In the genomic region with DNA sequence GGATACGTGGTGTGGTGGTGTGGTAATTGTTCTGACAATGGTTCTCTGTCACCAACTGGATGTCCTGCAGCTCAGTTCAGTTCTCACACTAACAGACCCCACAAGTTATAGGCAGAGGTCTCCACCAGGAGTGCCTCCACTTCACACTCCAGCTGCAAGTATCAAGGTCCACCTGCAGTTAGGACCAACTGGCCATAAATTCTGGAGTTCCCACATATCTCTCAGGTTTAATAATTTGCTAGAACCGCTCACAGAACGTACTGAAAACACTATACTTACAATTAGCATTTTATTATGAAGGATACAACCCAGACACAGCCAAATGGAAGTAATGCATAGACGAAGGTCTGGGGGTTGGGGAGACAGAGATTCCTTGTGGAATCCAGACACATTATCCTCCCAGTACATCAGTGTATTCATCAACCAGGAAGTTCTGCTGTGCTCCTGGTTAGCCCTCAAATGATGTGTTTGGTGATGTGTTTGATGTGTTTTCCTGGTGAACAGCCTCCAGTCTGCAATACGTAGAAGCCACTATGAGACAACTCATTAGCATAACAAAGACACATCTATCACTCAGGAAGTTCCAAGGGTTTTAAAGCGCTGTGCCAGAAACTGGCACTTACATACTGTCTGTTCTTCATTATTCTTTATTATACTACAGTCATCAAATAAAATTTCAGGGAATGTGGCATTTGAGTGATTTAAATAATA, we compare ENCODE assay signal across 16 cellular contexts. TPM values are rescaled to one million over a fixed set of nuclear protein-coding genes. Genes with fewer than 3 reads are reported as not detected.
DNase-seq lines count a peak whose midpoint lies in the region; ATAC-seq and TF ChIP-seq lines count a peak whose summit lies in the region.
"Had no signal": no experiment of that assay in that cellular context is flagged by ENCODE, and none has a peak within 500 bp of the region (broad histone marks: within the 10 kb centered on the region; RNA-seq: fewer than 3 reads in every experiment).

No MANE protein-coding gene starts in this region.

- no peaks in the 10 kb centered on the region for H3K79me2 ChIP-seq in GM23338 (replicated peaks; ENCODE audit: insufficient read depth)
- H3K79me2 ChIP-seq in SK-N-SH (ENCODE audit: insufficient read depth), result no peaks in the 10 kb centered on the region
- H3K79me2 ChIP-seq in PC-9 (ENCODE audit: low read depth), result no peaks in the 10 kb centered on the region

- BruUV-seq in PC-9 (replicated peaks; lab: Mats Ljungman, UMichigan), result no TSS peak

- no peak for TF ChIP-seq RAD21 in SK-N-SH (IDR thresholded peaks at IDR 0.05; ENCODE audit: low read length)

- peaks cover 8% of the 10 kb centered on the region for H3K4me1 ChIP-seq in CD4-positive, CD25-positive, alpha-beta regulatory T cell (ENCODE audit: control insufficient read depth, insufficient read depth, low read length, poor library complexity, severe bottlenecking)
- H3K4me1 ChIP-seq in GM23338 (ENCODE audit: insufficient read depth) (peaks cover 48% of the 10 kb centered on the region), SK-N-SH (ENCODE audit: control insufficient read depth in 1 of 2, insufficient read depth in 2 of 2, low read depth in 1 of 2, low read length in 1 of 2) (peaks cover 2 to 22% of the 10 kb centered on the region in 2 experiments; a peak in 3 of 4 replicates), PC-9 (replicated peaks; ENCODE audit: insufficient read depth) (no peaks in the 10 kb centered on the region)
- H3K4me1 ChIP-seq: prostate gland had no signal

- H2AFZ ChIP-seq in GM23338 (no peak overlapping the region), SK-N-SH (ENCODE audit: low read depth) (peak overlapping the region; percentile 54; the same call in 1 of the 2 replicates), PC-9 (no peak overlapping the region)

- no peaks in the 10 kb centered on the region for H3F3A ChIP-seq in GM23338 (replicated peaks; ENCODE audit: low read depth)
- peaks cover 17% of the 10 kb centered on the region for H3F3A ChIP-seq in SK-N-SH (replicated peaks; ENCODE audit: insufficient read depth)
- H3F3A ChIP-seq in PC-9 (ENCODE audit: insufficient read depth, low read depth), result no peaks in the 10 kb centered on the region

- peaks cover 19% of the 10 kb centered on the region for H3K36me3 Mint-ChIP-seq in CD4-positive, CD25-positive, alpha-beta regulatory T cell
- peaks cover 2% of the 10 kb centered on the region; the same call in 1 of the 3 replicates for H3K36me3 Mint-ChIP-seq in GM23338 (ENCODE audit: low read depth)

- no peak for TF ChIP-seq EP300 in SK-N-SH (IDR thresholded peaks at IDR 0.05; ENCODE audit: borderline replicate concordance in 1 of 2, low read depth in 1 of 2, low read length in 1 of 2)

- CTCF ChIA-PET in SK-N-SH (lab: Yijun Ruan, JAX), result no interaction called here
- CTCF ChIA-PET in PC-9 (lab: Charles Lee), result no interaction called here

- peak overlapping the region; percentile 17; the same call in 1 of the 2 replicates for H3K4me2 ChIP-seq in GM23338
- H3K4me2 ChIP-seq in SK-N-SH, result 0 out of 2 replicates have a peak overlapping the region, but pooled peaks have one; percentile 1
- no peak overlapping the region for H3K4me2 ChIP-seq in PC-9

- peaks cover 15 to 29% (median 16%) of the 10 kb centered on the region in 4 donors for H3K4me1 Mint-ChIP-seq in CD4-positive, CD25-positive, alpha-beta regulatory T cell
- H3K4me1 Mint-ChIP-seq in GM23338, result peaks cover 40% of the 10 kb centered on the region

- 61% methylated on average over 6 of the region's 6 CpGs for WGBS in SK-N-SH (ENCODE audit: low lambda C conversion rate)

- H3K36me3 ChIP-seq in CD4-positive, CD25-positive, alpha-beta regulatory T cell (ENCODE audit: control insufficient read depth, insufficient read depth, low read length), result no peaks in the 10 kb centered on the region
- H3K36me3 ChIP-seq in GM23338 (ENCODE audit: insufficient read depth) (no peaks in the 10 kb centered on the region), SK-N-SH (replicated peaks in 1 of 2; ENCODE audit: control insufficient read depth in 1 of 2, insufficient read depth in 2 of 2, low read length in 1 of 2) (no peaks in the 10 kb centered on the region), PC-9 (ENCODE audit: low read depth) (no peaks in the 10 kb centered on the region)
- H3K36me3 ChIP-seq: gastroesophageal sphincter, prostate gland, thoracic aorta had no signal

- no peaks in the 10 kb centered on the region for H3K9me3 ChIP-seq in CD4-positive, CD25-positive, alpha-beta regulatory T cell (ENCODE audit: control insufficient read depth in 2 of 2, low read length in 2 of 2)
- H3K9me3 ChIP-seq in SK-N-SH, result peaks cover 9% of the 10 kb centered on the region; the same call in 1 of the 2 replicates
- 0 out of 2 replicates have a peak, but pooled peaks cover under 1% of the 10 kb centered on the region for H3K9me3 ChIP-seq in PC-9 (ENCODE audit: insufficient read depth, low read depth)
- H3K9me3 ChIP-seq: prostate gland, thoracic aorta had no signal

- H3K27me3 ChIP-seq in CD4-positive, CD25-positive, alpha-beta regulatory T cell (ENCODE audit: control insufficient read depth, insufficient read depth, low read length), result no peaks in the 10 kb centered on the region
- H3K27me3 ChIP-seq in GM23338 (ENCODE audit: insufficient read depth) (no peaks in the 10 kb centered on the region), SK-N-SH (ENCODE audit: insufficient read depth) (no peaks in the 10 kb centered on the region), PC-9 (ENCODE audit: insufficient read depth, low read depth) (no peaks in the 10 kb centered on the region)
- H3K27me3 ChIP-seq: gastroesophageal sphincter had no signal

- H3K27me3 Mint-ChIP-seq in CD4-positive, CD25-positive, alpha-beta regulatory T cell, result no peaks in the 10 kb centered on the region
- peaks cover 2% of the 10 kb centered on the region for H3K27me3 Mint-ChIP-seq in GM23338 (ENCODE audit: insufficient read depth, low read depth, poor library complexity)

- peak in 1 of 3 donors; percentile 34 for DNase-seq in CD4-positive, CD25-positive, alpha-beta regulatory T cell
- DNase-seq in GM23338 (ENCODE audit: low spot score) (peak; percentile 42), SK-N-SH (no peak), foreskin fibroblast (peak; percentile 73 to 79), LoVo (ENCODE audit: low spot score) (no peak), ureter (ENCODE audit: low spot score) (no peak), PC-9 (no peak)
- DNase-seq: activated effector memory CD4-positive, alpha-beta T cell treated with Interleukin-2 at 50 U/mL for 16 hours; NCI-H1092; PC-3 had no signal

- no peak overlapping the region for H3K27ac ChIP-seq in CD4-positive, CD25-positive, alpha-beta regulatory T cell (ENCODE audit: insufficient read depth, low read length, poor library complexity, severe bottlenecking)
- H3K27ac ChIP-seq in GM23338 (ENCODE audit: low read depth) (no peak overlapping the region), SK-N-SH (ENCODE audit: low read depth in 2 of 2, low read length in 1 of 2) (peak overlapping the region; percentile 45 to 50), PC-9 (no peak overlapping the region)
- H3K27ac ChIP-seq: gastroesophageal sphincter, prostate gland, thoracic aorta, VCaP had no signal

- peak overlapping the region; percentile 32 for H3K4me3 ChIP-seq in CD4-positive, CD25-positive, alpha-beta regulatory T cell (ENCODE audit: low read depth, low read length)
- H3K4me3 ChIP-seq in GM23338, result no peak overlapping the region
- H3K4me3 ChIP-seq in SK-N-SH (ENCODE audit: low read depth in 2 of 2, low read length in 1 of 2), result no peak overlapping the region
- H3K4me3 ChIP-seq in foreskin fibroblast (ENCODE audit: low read depth in 1 of 2, low read length in 2 of 2), result no peak overlapping the region
- no peak overlapping the region for H3K4me3 ChIP-seq in PC-9
- H3K4me3 ChIP-seq: gastroesophageal sphincter, prostate gland, thoracic aorta had no signal

- ATAC-seq in CD4-positive, CD25-positive, alpha-beta regulatory T cell (ENCODE audit: low read depth in 2 of 2), result no peak
- no peak; the same call in 2 of the 3 replicates for ATAC-seq in GM23338
- ATAC-seq in HG03432 (IDR thresholded peaks at IDR 0.05; ENCODE audit: unreplicated experiment), result no peak
- ATAC-seq: gastroesophageal sphincter, PC-3 had no signal

- TF ChIP-seq CTCF in GM23338 (conservative IDR thresholded peaks at IDR 0.05; ENCODE audit: low read depth in 2 of 2), result no peak
- no peak for TF ChIP-seq CTCF in SK-N-SH (IDR thresholded peaks at IDR 0.05)
- no peak for TF ChIP-seq CTCF in foreskin fibroblast (IDR thresholded peaks at IDR 0.05; ENCODE audit: low read depth, low read length)
- no peak for TF ChIP-seq CTCF in PC-9 (conservative IDR thresholded peaks at IDR 0.05)

- H3K27ac Mint-ChIP-seq in CD4-positive, CD25-positive, alpha-beta regulatory T cell, result peak overlapping the region in 2 of 3 donors; percentile 0 to 81
- H3K27ac Mint-ChIP-seq in GM23338, result peak overlapping the region; percentile 46; the same call in 1 of the 2 replicates

- H3K9ac ChIP-seq in SK-N-SH, result no peak overlapping the region

- H4K20me1 ChIP-seq in GM23338 (replicated peaks; ENCODE audit: insufficient read depth) (no peaks in the 10 kb centered on the region), SK-N-SH (ENCODE audit: insufficient read depth) (no peaks in the 10 kb centered on the region), PC-9 (ENCODE audit: insufficient read depth) (no peaks in the 10 kb centered on the region)

- POLR2A ChIA-PET in SK-N-SH (lab: Yijun Ruan, JAX), result no interaction called here
- POLR2A ChIA-PET in PC-9 (lab: Charles Lee; ENCODE audit: unreplicated experiment), result no interaction called here

- H3K9me3 Mint-ChIP-seq in CD4-positive, CD25-positive, alpha-beta regulatory T cell, result peaks cover 0 to 22% (median 9%) of the 10 kb centered on the region in 7 donors
- no peaks in the 10 kb centered on the region; the same call in 1 of the 3 replicates for H3K9me3 Mint-ChIP-seq in GM23338

- H3K9me2 ChIP-seq in GM23338 (ENCODE audit: insufficient read depth) (no peaks in the 10 kb centered on the region), SK-N-SH (no peaks in the 10 kb centered on the region), PC-9 (ENCODE audit: insufficient read depth) (no peaks in the 10 kb centered on the region)

- intact Hi-C loops in PC-9 (cut with micrococcal nuclease; ENCODE audit: unreplicated experiment), result no loop called here

- H3K4me3 Mint-ChIP-seq in CD4-positive, CD25-positive, alpha-beta regulatory T cell, result peak overlapping the region in 3 of 4 donors; percentile 10 to 61 (median 16)
- no peak overlapping the region for H3K4me3 Mint-ChIP-seq in GM23338
- H3K4me3 Mint-ChIP-seq: CD8-positive, alpha-beta memory T cell had no signal

RNA-seq across cellular contexts. Expression of gene OGN, which starts 25.4 kb away (rescaled TPM):
- total RNA-seq in CD4-positive, CD25-positive, alpha-beta regulatory T cell, result 0.86 TPM
- 1 to 10 TPM in 1 of 4 donors, under 1 TPM in 3; 0.30 to 1.3 (median 0.61) TPM for polyA plus RNA-seq in CD4-positive, CD25-positive, alpha-beta regulatory T cell
- total RNA-seq in GM23338 (2014; rRNA removed; shearing (Covaris generic)), result not detected in 2 replicates
- polyA plus RNA-seq in GM23338 (2016; fragmentation: Nextera tagmentation; extraction: Ambion mirVana) (2.2 and 2.5 TPM in 2 replicates), SK-N-SH (2012; rRNA removed) (0.03 TPM in 2 replicates)
- 0.07 and 0.09 TPM in 2 replicates for polyA plus RNA-seq in SK-N-SH (2012; cell fraction: cytosol; rRNA removed)
- 0.02 TPM in 1 of 2 replicates, not detected in the other for polyA plus RNA-seq in SK-N-SH (2012; cell fraction: nucleus; rRNA removed)
- total RNA-seq in ureter (18.1 TPM), PC-9 (2021) (not detected in 2 replicates)
- total RNA-seq: CD8-positive, alpha-beta memory T cell; PC-3 had no signal

RNA-seq across cellular contexts. Expression of gene OMD, which starts 45.3 kb away (rescaled TPM):
- total RNA-seq in CD4-positive, CD25-positive, alpha-beta regulatory T cell, result not detected
- under 1 TPM in 1 of 4 donors, not detected in 3; 0.13 TPM for polyA plus RNA-seq in CD4-positive, CD25-positive, alpha-beta regulatory T cell
- total RNA-seq in GM23338 (2014; rRNA removed; shearing (Covaris generic)), result not detected in 2 replicates
- polyA plus RNA-seq in GM23338 (2016; fragmentation: Nextera tagmentation; extraction: Ambion mirVana) (1.1 and 1.3 TPM in 2 replicates), SK-N-SH (2012; rRNA removed) (0.03 TPM in 1 of 2 replicates, not detected in the other)
- 0.03 and 0.05 TPM in 2 replicates for polyA plus RNA-seq in SK-N-SH (2012; cell fraction: cytosol; rRNA removed)
- polyA plus RNA-seq in SK-N-SH (2012; cell fraction: nucleus; rRNA removed), result not detected in 2 replicates
- total RNA-seq in ureter (2.2 TPM), PC-9 (2021) (not detected in 2 replicates)
- total RNA-seq: CD8-positive, alpha-beta memory T cell; PC-3 had no signal
- polyA plus RNA-seq: CD8-positive, alpha-beta memory T cell had no signal

RNA-seq across cellular contexts. Expression of gene CENPP, which starts 53.2 kb away (rescaled TPM):
- total RNA-seq in CD4-positive, CD25-positive, alpha-beta regulatory T cell, result 6.1 TPM
- polyA plus RNA-seq in CD4-positive, CD25-positive, alpha-beta regulatory T cell, result 1 to 10 TPM; 2.7 to 5.3 (median 3.8) TPM
- total RNA-seq in GM23338 (2014; rRNA removed; shearing (Covaris generic)), result 12.5 and 12.6 TPM in 2 replicates
- polyA plus RNA-seq in GM23338 (2016; fragmentation: Nextera tagmentation; extraction: Ambion mirVana) (8.9 and 11.0 TPM in 2 replicates), SK-N-SH (2012; rRNA removed) (1.3 and 1.5 TPM in 2 replicates)
- polyA plus RNA-seq in SK-N-SH (2012; cell fraction: cytosol; rRNA removed), result 2.3 and 2.6 TPM in 2 replicates
- 1.2 and 1.4 TPM in 2 replicates for polyA plus RNA-seq in SK-N-SH (2012; cell fraction: nucleus; rRNA removed)
- total RNA-seq in ureter (10.6 TPM), PC-9 (2021) (7.6 and 10.0 TPM in 2 replicates)

RNA-seq across cellular contexts. Expression of gene NOL8, which starts 53.8 kb away (rescaled TPM):
- 58.7 TPM for total RNA-seq in CD4-positive, CD25-positive, alpha-beta regulatory T cell
- polyA plus RNA-seq in CD4-positive, CD25-positive, alpha-beta regulatory T cell, result 10 to 100 TPM; 23.5 to 28.5 (median 26.6) TPM
- 26.0 and 26.6 TPM in 2 replicates for total RNA-seq in GM23338 (2014; rRNA removed; shearing (Covaris generic))
- polyA plus RNA-seq in GM23338 (2016; fragmentation: Nextera tagmentation; extraction: Ambion mirVana), result 34.1 and 42.7 TPM in 2 replicates
- 9.6 and 13.2 TPM in 2 replicates for polyA plus RNA-seq in SK-N-SH (2012; rRNA removed)
- polyA plus RNA-seq in SK-N-SH (2012; cell fraction: cytosol; rRNA removed), result 9.3 and 10.5 TPM in 2 replicates
- polyA plus RNA-seq in SK-N-SH (2012; cell fraction: nucleus; rRNA removed), result 16.7 and 36.9 TPM in 2 replicates
- 60.2 TPM for total RNA-seq in ureter
- total RNA-seq in PC-9 (2021), result 35.7 and 46.9 TPM in 2 replicates

Comparison
In these comparisons a context has a peak if more than half of its experiments do, and no peak if none do; other contexts are left out.
1. DNase-seq: peak in GM23338 (single experiment) and foreskin fibroblast (2 of 2); none in SK-N-SH (single experiment), LoVo (single experiment), ureter (single experiment) and PC-9 (0 of 2).
2. H3K27ac ChIP-seq: peak in SK-N-SH (2 of 2); none in CD4-positive, CD25-positive, alpha-beta regulatory T cell (single experiment), GM23338 (single experiment) and PC-9 (single experiment).
3. RNA of gene OGN, which starts 25.4 kb away (total RNA-seq): 18.1 TPM in ureter (single experiment); 0.86 TPM in CD4-positive, CD25-positive, alpha-beta regulatory T cell (single experiment), not detected in GM23338 and not detected in PC-9; every median in the first group is over 10 times any median in the second.